29 cellular contexts compared by ENCODE assay signal in the genomic region with DNA sequence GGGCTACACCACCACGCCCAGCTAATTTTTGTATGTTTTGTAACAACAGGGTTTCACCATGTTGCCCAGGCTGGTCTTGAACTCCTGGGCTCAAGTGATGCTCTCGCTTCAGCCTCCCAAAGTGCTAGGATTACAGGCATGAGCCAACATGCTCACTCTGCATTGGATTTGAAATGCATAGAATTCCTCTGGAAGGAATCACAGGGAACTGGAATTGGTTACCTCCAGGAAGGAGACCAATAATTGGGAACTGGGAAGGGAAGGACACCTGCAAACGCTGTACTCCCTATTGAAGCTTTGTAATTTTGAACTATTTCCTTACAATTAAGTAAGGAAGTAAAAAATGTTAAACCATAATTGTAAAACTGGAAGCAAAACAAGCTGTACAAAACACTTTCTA.
"Had no signal": no experiment of that assay in that cellular context is flagged by ENCODE, and none has a peak within 500 bp of the region (broad histone marks: within the 10 kb centered on the region; RNA-seq: fewer than 3 reads in every experiment).

No MANE protein-coding gene starts in this region.

- ATAC-seq: activated CD8-positive, alpha-beta T cell treated with anti-CD3 and anti-CD28 coated beads for 36 hours; activated naive CD4-positive, alpha-beta T cell treated with anti-CD3 and anti-CD28 coated beads, Interleukin-2, amount 50 U/mL, for 72 hours; activated T-cell treated with anti-CD3 and anti-CD28 coated beads, Interleukin-2, amount 50 U/mL, for 4 hours; activated T-cell treated with anti-CD3 and anti-CD28 coated beads, Interleukin-2, amount 50 U/mL, for 72 hours; activated T-helper 17 cell treated with anti-CD3 and anti-CD28 coated beads, Interleukin-2, amount 50 U/mL, for 72 hours had no signal

- H3K27ac ChIP-seq: adrenal gland, ascending aorta, VCaP had no signal

- H3K4me3 ChIP-seq: adrenal gland, ascending aorta had no signal

- H3K9me3 ChIP-seq: adrenal gland, ascending aorta had no signal

- H3K36me3 ChIP-seq: adrenal gland, ascending aorta had no signal

- H3K27me3 ChIP-seq: adrenal gland, ascending aorta had no signal

- DNase-seq: activated B cell treated with CpG ODN at 0.5 μM for 24 hours; activated CD4-positive, alpha-beta memory T cell treated with anti-CD3 and anti-CD28 coated beads for 36 hours; activated CD4-positive, alpha-beta T cell treated with anti-CD3 and anti-CD28 coated beads for 4 hours; activated CD4-positive, alpha-beta T cell treated with anti-CD3 and anti-CD28 coated beads, Interleukin-2, amount 10 ng/mL, durations not matched to agents 24 days and 14 days; activated CD4-positive, alpha-beta T cell treated with anti-CD3 and anti-CD28 coated beads, Interleukin-2, amount 50 U/mL, for 1 hour; activated CD4-positive, alpha-beta T cell treated with anti-CD3 and anti-CD28 coated beads, Interleukin-2, amount 50 U/mL, for 4 hours; activated CD4-positive, CD25-positive, alpha-beta regulatory T cell treated with anti-CD3 and anti-CD28 coated beads, Interleukin-2, amount 50 U/mL, for 72 hours; activated CD8-positive, alpha-beta memory T cell treated with anti-CD3 and anti-CD28 coated beads, Interleukin-2, amount 50 U/mL, for 4 hours; activated CD8-positive, alpha-beta T cell treated with anti-CD3 and anti-CD28 coated beads for 36 hours; activated gamma-delta T cell treated with Interleukin-2 at 50 U/mL for 16 hours; activated naive CD4-positive, alpha-beta T cell; activated naive CD4-positive, alpha-beta T cell treated with anti-CD3 and anti-CD28 coated beads for 36 hours; activated naive CD4-positive, alpha-beta T cell treated with anti-CD3 and anti-CD28 coated beads, Interleukin-2, amount 50 U/mL, for 16 hours; activated naive CD8-positive, alpha-beta T cell treated with anti-CD3 and anti-CD28 coated beads for 36 hours; activated T-cell treated with anti-CD3 and anti-CD28 coated beads for 4 hours; activated T-cell treated with anti-CD3 and anti-CD28 coated beads, Interleukin-2, amount 50 U/mL, for 1 hour; activated T-cell treated with anti-CD3 and anti-CD28 coated beads, Interleukin-2, amount 50 U/mL, for 4 hours; activated T-cell treated with anti-CD3 and anti-CD28 coated beads, Interleukin-2, amount 50 U/mL, for 72 hours; adrenal gland; amniotic stem cell; central memory CD4-positive, alpha-beta T cell; cerebellar nuclear complex; T-helper 1 cell; T-helper 2 cell; T-helper 9 cell had no signal

- H3K4me1 ChIP-seq: ascending aorta had no signal
